Comparison of ENCODE assay signal across 11 cellular contexts in genomic region chr3:72439321-72440183, GRCh38. TPM values are rescaled to one million over a fixed set of nuclear protein-coding genes. Genes with fewer than 3 reads are reported as not detected.
DNase-seq lines count a peak whose midpoint lies in the region; ATAC-seq and TF ChIP-seq lines count a peak whose summit lies in the region.
"Had no signal": no experiment of that assay in that cellular context is flagged by ENCODE, and none has a peak within 500 bp of the region (broad histone marks: within the 10 kb centered on the region; RNA-seq: fewer than 3 reads in every experiment).

No MANE protein-coding gene starts in this region.

- no peak for DNase-seq in activated CD8-positive, alpha-beta T cell treated with anti-CD3 and anti-CD28 coated beads, Interleukin-2, amount 10 ng/mL, durations not matched to agents 7 days and 5 days
- no peak for DNase-seq in activated CD8-positive, alpha-beta T cell treated with anti-CD3 and anti-CD28 coated beads for 36 hours
- DNase-seq in NCI-H345 (lab: John Stamatoyannopoulos, UW) (no peak), NCI-H146 (lab: John Stamatoyannopoulos, UW) (no peak), dermis blood vessel endothelial cell (no peak)
- DNase-seq: DND-41, heart right ventricle had no signal

- intact Hi-C loops in activated CD8-positive, alpha-beta T cell treated with anti-CD3 and anti-CD28 coated beads for 36 hours (cut with micrococcal nuclease): loop anchor here (5.0 kb wide), 1 partner anchor 62 kb away; no protein-coding TSS in a partner anchor

- peak; percentile 25 for ATAC-seq in activated CD8-positive, alpha-beta T cell treated with anti-CD3 and anti-CD28 coated beads, Interleukin-2, amount 10 ng/mL, durations not matched to agents 7 days and 5 days
- no peak for ATAC-seq in activated CD8-positive, alpha-beta T cell treated with anti-CD3 and anti-CD28 coated beads for 36 hours
- ATAC-seq in HG02610 (IDR thresholded peaks at IDR 0.05; ENCODE audit: unreplicated experiment) (peak; percentile 47), HG03457 (IDR thresholded peaks at IDR 0.05; ENCODE audit: unreplicated experiment) (peak; percentile 39)
- ATAC-seq in stimulated activated memory B cell treated with anti-CD40 and anti-IgM and Interleukin-4, amounts not matched to agents 10 μg/mL and 1 μg/mL and 100 μg/mL, for 72 hours: peak; percentile 24
- ATAC-seq: heart right ventricle, Right ventricle myocardium inferior had no signal

- H3K27ac Mint-ChIP-seq in activated CD8-positive, alpha-beta T cell treated with anti-CD3 and anti-CD28 coated beads, Interleukin-2, amount 10 ng/mL, durations not matched to agents 7 days and 5 days: no peak overlapping the region
- no peak overlapping the region for H3K27ac Mint-ChIP-seq in activated CD8-positive, alpha-beta T cell treated with anti-CD3 and anti-CD28 coated beads for 36 hours
- no peak overlapping the region for H3K27ac Mint-ChIP-seq in stimulated activated memory B cell treated with anti-CD40 and anti-IgM and Interleukin-4, amounts not matched to agents 10 μg/mL and 1 μg/mL and 100 μg/mL, for 72 hours

- TF ChIP-seq CTCF in activated CD8-positive, alpha-beta T cell treated with anti-CD3 and anti-CD28 coated beads for 36 hours (IDR thresholded peaks at IDR 0.05): no peak

- CTCF ChIA-PET in activated CD8-positive, alpha-beta T cell treated with anti-CD3 and anti-CD28 coated beads, Interleukin-2, amount 10 ng/mL, durations not matched to agents 7 days and 5 days (lab: Charles Lee): interaction anchor here (1.4 kb wide), 1 partner anchor 9 kb away, joined by 3 read pairs; no protein-coding TSS in a partner anchor
- CTCF ChIA-PET in activated CD8-positive, alpha-beta T cell treated with anti-CD3 and anti-CD28 coated beads for 36 hours (lab: Charles Lee): no interaction called here

- H3K4me1 Mint-ChIP-seq in activated CD8-positive, alpha-beta T cell treated with anti-CD3 and anti-CD28 coated beads, Interleukin-2, amount 10 ng/mL, durations not matched to agents 7 days and 5 days (ENCODE audit: low read depth): peaks cover 70% of the 10 kb centered on the region
- peaks cover 82% of the 10 kb centered on the region for H3K4me1 Mint-ChIP-seq in activated CD8-positive, alpha-beta T cell treated with anti-CD3 and anti-CD28 coated beads for 36 hours (ENCODE audit: low read depth)
- peaks cover 72% of the 10 kb centered on the region for H3K4me1 Mint-ChIP-seq in stimulated activated memory B cell treated with anti-CD40 and anti-IgM and Interleukin-4, amounts not matched to agents 10 μg/mL and 1 μg/mL and 100 μg/mL, for 72 hours

- peaks cover 63% of the 10 kb centered on the region for H3K36me3 Mint-ChIP-seq in activated CD8-positive, alpha-beta T cell treated with anti-CD3 and anti-CD28 coated beads, Interleukin-2, amount 10 ng/mL, durations not matched to agents 7 days and 5 days (ENCODE audit: low read depth)
- H3K36me3 Mint-ChIP-seq in activated CD8-positive, alpha-beta T cell treated with anti-CD3 and anti-CD28 coated beads for 36 hours (ENCODE audit: low read depth): peaks cover 71% of the 10 kb centered on the region
- peaks cover 26% of the 10 kb centered on the region for H3K36me3 Mint-ChIP-seq in stimulated activated memory B cell treated with anti-CD40 and anti-IgM and Interleukin-4, amounts not matched to agents 10 μg/mL and 1 μg/mL and 100 μg/mL, for 72 hours

- H3K9me3 Mint-ChIP-seq in activated CD8-positive, alpha-beta T cell treated with anti-CD3 and anti-CD28 coated beads, Interleukin-2, amount 10 ng/mL, durations not matched to agents 7 days and 5 days (ENCODE audit: insufficient read depth): no peaks in the 10 kb centered on the region
- H3K9me3 Mint-ChIP-seq in activated CD8-positive, alpha-beta T cell treated with anti-CD3 and anti-CD28 coated beads for 36 hours: no peaks in the 10 kb centered on the region
- H3K9me3 Mint-ChIP-seq in stimulated activated memory B cell treated with anti-CD40 and anti-IgM and Interleukin-4, amounts not matched to agents 10 μg/mL and 1 μg/mL and 100 μg/mL, for 72 hours: no peaks in the 10 kb centered on the region

- no peaks in the 10 kb centered on the region for H3K27me3 Mint-ChIP-seq in activated CD8-positive, alpha-beta T cell treated with anti-CD3 and anti-CD28 coated beads, Interleukin-2, amount 10 ng/mL, durations not matched to agents 7 days and 5 days (ENCODE audit: low read depth)
- no peaks in the 10 kb centered on the region for H3K27me3 Mint-ChIP-seq in activated CD8-positive, alpha-beta T cell treated with anti-CD3 and anti-CD28 coated beads for 36 hours
- no peaks in the 10 kb centered on the region for H3K27me3 Mint-ChIP-seq in stimulated activated memory B cell treated with anti-CD40 and anti-IgM and Interleukin-4, amounts not matched to agents 10 μg/mL and 1 μg/mL and 100 μg/mL, for 72 hours

- H3K4me3 Mint-ChIP-seq in activated CD8-positive, alpha-beta T cell treated with anti-CD3 and anti-CD28 coated beads, Interleukin-2, amount 10 ng/mL, durations not matched to agents 7 days and 5 days: no peak overlapping the region
- no peak overlapping the region for H3K4me3 Mint-ChIP-seq in activated CD8-positive, alpha-beta T cell treated with anti-CD3 and anti-CD28 coated beads for 36 hours
- no peak overlapping the region for H3K4me3 Mint-ChIP-seq in stimulated activated memory B cell treated with anti-CD40 and anti-IgM and Interleukin-4, amounts not matched to agents 10 μg/mL and 1 μg/mL and 100 μg/mL, for 72 hours

- POLR2A ChIA-PET in activated CD8-positive, alpha-beta T cell treated with anti-CD3 and anti-CD28 coated beads, Interleukin-2, amount 10 ng/mL, durations not matched to agents 7 days and 5 days (lab: Charles Lee): no interaction called here
- POLR2A ChIA-PET in activated CD8-positive, alpha-beta T cell treated with anti-CD3 and anti-CD28 coated beads for 36 hours (lab: Charles Lee): interaction anchor here (1.0 kb wide), 1 partner anchor 10 kb away, joined by 3 read pairs; no protein-coding TSS in a partner anchor

RNA-seq across cellular contexts. Expression of gene RYBP, which starts 6.9 kb away (rescaled TPM):
- total RNA-seq in activated CD8-positive, alpha-beta T cell treated with anti-CD3 and anti-CD28 coated beads, Interleukin-2, amount 10 ng/mL, durations not matched to agents 7 days and 5 days: 1 to 10 TPM; 9.1 to 9.3 TPM
- 10 to 100 TPM; 19.1 to 19.4 TPM for total RNA-seq in activated CD8-positive, alpha-beta T cell treated with anti-CD3 and anti-CD28 coated beads for 36 hours
- 6.6 and 9.4 TPM in 2 replicates for total RNA-seq in dermis blood vessel endothelial cell
